34 cellular contexts compared by ENCODE assay signal in the genomic region with DNA sequence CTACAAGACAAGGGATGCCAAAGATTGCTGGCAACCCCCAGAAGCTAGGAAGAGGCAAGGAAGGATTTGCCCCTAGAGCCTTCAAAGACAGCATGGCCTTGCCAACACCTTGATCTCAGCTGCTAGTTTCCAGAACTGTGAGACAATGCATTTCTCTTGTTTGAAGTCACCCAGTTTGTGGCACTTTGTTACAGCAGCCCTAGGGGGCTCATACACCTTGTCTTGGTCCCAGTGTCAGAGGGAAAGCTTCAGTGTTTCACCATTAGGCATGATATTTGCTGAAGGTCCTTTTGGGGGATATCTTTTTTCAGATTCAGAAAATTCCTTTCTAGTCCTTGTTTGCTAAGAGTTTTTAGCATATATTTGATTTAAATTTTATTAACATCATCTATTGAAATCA. TPM values are rescaled to one million over a fixed set of nuclear protein-coding genes. Genes with fewer than 3 reads are reported as not detected.
"Had no signal": no experiment of that assay in that cellular context is flagged by ENCODE, and none has a peak within 500 bp of the region (broad histone marks: within the 10 kb centered on the region; RNA-seq: fewer than 3 reads in every experiment).

No MANE protein-coding gene starts in this region.

- H3K9me3 Mint-ChIP-seq: activated CD4-positive, alpha-beta memory T cell treated with anti-CD3 and anti-CD28 coated beads for 36 hours; activated CD4-positive, alpha-beta T cell treated with anti-CD3 and anti-CD28 coated beads, Interleukin-2, amount 10 ng/mL, durations not matched to agents 24 days and 14 days; activated naive CD4-positive, alpha-beta T cell treated with anti-CD3 and anti-CD28 coated beads for 36 hours; activated naive CD8-positive, alpha-beta T cell treated with anti-CD3 and anti-CD28 coated beads for 36 hours; activated naive CD8-positive, alpha-beta T cell treated with anti-CD3 and anti-CD28 coated beads, Interleukin-2, amount 50 U/mL, for 24 hours; activated T-helper 1 cell treated with anti-CD3 and anti-CD28 coated beads, Interleukin-12 subunit alpha, Interleukin-12 subunit beta, Interleukin-2, Interleukin-4 antibody, amounts not matched to agents 30 ng/mL and 10 ng/mL and 1 ng/mL, durations not matched to agents 14 hours and 24 hours and 36 hours; activated T-helper 2 cell treated with anti-CD3 and anti-CD28 coated beads, Interferon-gamma antibody, Interleukin-2, Interleukin-4, amounts not matched to agents 10 μg/mL and 5 μg/mL and 100 μg/mL, durations not matched to agents 14 hours and 24 hours and 36 hours; brain; central memory CD8-positive, alpha-beta T cell; dendritic cell treated with granulocyte-macrophage colony-stimulating factor and Interleukin-4, amounts not matched to agents 40 ng/mL and 50 ng/mL, for 4 days; endodermal cell had no signal

- FAIRE-seq: frontal cortex had no signal

- H3K4me3 ChIP-seq: adrenal gland, ascending aorta, breast epithelium, cardiac muscle cell, coronary artery, dorsolateral prefrontal cortex had no signal

- H3K27ac Mint-ChIP-seq: activated CD4-positive, alpha-beta memory T cell treated with anti-CD3 and anti-CD28 coated beads for 36 hours; activated CD4-positive, alpha-beta T cell treated with anti-CD3 and anti-CD28 coated beads for 36 hours; activated CD4-positive, alpha-beta T cell treated with anti-CD3 and anti-CD28 coated beads, Interleukin-2, amount 10 ng/mL, durations not matched to agents 24 days and 14 days; activated CD8-positive, alpha-beta memory T cell treated with anti-CD3 and anti-CD28 coated beads, Interleukin-2, amount 10 ng/mL, durations not matched to agents 7 days and 5 days; activated CD8-positive, alpha-beta T cell treated with anti-CD3 and anti-CD28 coated beads, Interleukin-2, amount 10 ng/mL, durations not matched to agents 7 days and 5 days; activated naive CD4-positive, alpha-beta T cell treated with anti-CD3 and anti-CD28 coated beads for 36 hours; activated naive CD4-positive, alpha-beta T cell treated with anti-CD3 and anti-CD28 coated beads, Interleukin-2, amount 50 U/mL, for 24 hours; activated naive CD8-positive, alpha-beta T cell treated with anti-CD3 and anti-CD28 coated beads for 36 hours; activated naive CD8-positive, alpha-beta T cell treated with anti-CD3 and anti-CD28 coated beads, Interleukin-2, amount 50 U/mL, for 24 hours; activated T-helper 1 cell treated with anti-CD3 and anti-CD28 coated beads, Interleukin-12 subunit alpha, Interleukin-12 subunit beta, Interleukin-2, Interleukin-4 antibody, amounts not matched to agents 30 ng/mL and 10 ng/mL and 1 ng/mL, durations not matched to agents 14 hours and 24 hours and 36 hours; activated T-helper 2 cell treated with anti-CD3 and anti-CD28 coated beads, Interferon-gamma antibody, Interleukin-2, Interleukin-4, amounts not matched to agents 10 μg/mL and 5 μg/mL and 100 μg/mL, durations not matched to agents 14 hours and 24 hours and 36 hours; brain; dendritic cell treated with granulocyte-macrophage colony-stimulating factor and Interleukin-4, amounts not matched to agents 40 ng/mL and 50 ng/mL, for 4 days; endodermal cell had no signal

- H3K4me3 Mint-ChIP-seq: activated CD4-positive, alpha-beta memory T cell treated with anti-CD3 and anti-CD28 coated beads for 36 hours; activated CD4-positive, alpha-beta T cell treated with anti-CD3 and anti-CD28 coated beads for 36 hours; activated CD4-positive, alpha-beta T cell treated with anti-CD3 and anti-CD28 coated beads, Interleukin-2, amount 10 ng/mL, durations not matched to agents 24 days and 14 days; activated CD8-positive, alpha-beta memory T cell treated with anti-CD3 and anti-CD28 coated beads, Interleukin-2, amount 10 ng/mL, durations not matched to agents 7 days and 5 days; activated CD8-positive, alpha-beta T cell treated with anti-CD3 and anti-CD28 coated beads, Interleukin-2, amount 10 ng/mL, durations not matched to agents 7 days and 5 days; activated naive CD4-positive, alpha-beta T cell treated with anti-CD3 and anti-CD28 coated beads for 36 hours; activated naive CD4-positive, alpha-beta T cell treated with anti-CD3 and anti-CD28 coated beads, Interleukin-2, amount 50 U/mL, for 24 hours; activated naive CD8-positive, alpha-beta T cell treated with anti-CD3 and anti-CD28 coated beads for 36 hours; activated naive CD8-positive, alpha-beta T cell treated with anti-CD3 and anti-CD28 coated beads, Interleukin-2, amount 50 U/mL, for 24 hours; activated T-helper 1 cell treated with anti-CD3 and anti-CD28 coated beads, Interleukin-12 subunit alpha, Interleukin-12 subunit beta, Interleukin-2, Interleukin-4 antibody, amounts not matched to agents 30 ng/mL and 10 ng/mL and 1 ng/mL, durations not matched to agents 14 hours and 24 hours and 36 hours; central memory CD8-positive, alpha-beta T cell; dendritic cell treated with granulocyte-macrophage colony-stimulating factor and Interleukin-4, amounts not matched to agents 40 ng/mL and 50 ng/mL, for 4 days; endodermal cell had no signal

- DNase-seq: activated CD4-positive, alpha-beta memory T cell treated with anti-CD3 and anti-CD28 coated beads for 36 hours; activated CD4-positive, alpha-beta T cell treated with anti-CD3 and anti-CD28 coated beads for 36 hours; activated CD4-positive, alpha-beta T cell treated with anti-CD3 and anti-CD28 coated beads, Interleukin-2, amount 10 ng/mL, durations not matched to agents 24 days and 14 days; activated CD4-positive, CD25-positive, alpha-beta regulatory T cell; activated CD4-positive, CD25-positive, alpha-beta regulatory T cell treated with anti-CD3 and anti-CD28 coated beads, Interleukin-2, amount 50 U/mL, for 72 hours; activated CD8-positive, alpha-beta memory T cell treated with anti-CD3 and anti-CD28 coated beads, Interleukin-2, amount 10 ng/mL, durations not matched to agents 7 days and 5 days; activated CD8-positive, alpha-beta memory T cell treated with anti-CD3 and anti-CD28 coated beads, Interleukin-2, amount 50 U/mL, for 4 hours; activated CD8-positive, alpha-beta T cell treated with anti-CD3 and anti-CD28 coated beads, Interleukin-2, amount 10 ng/mL, durations not matched to agents 7 days and 5 days; activated effector memory CD4-positive, alpha-beta T cell treated with anti-CD3 and anti-CD28 coated beads, Interleukin-2, amount 50 U/mL, for 16 hours; activated naive CD4-positive, alpha-beta T cell treated with anti-CD3 and anti-CD28 coated beads for 36 hours; activated naive CD8-positive, alpha-beta T cell treated with anti-CD3 and anti-CD28 coated beads for 36 hours; activated naive CD8-positive, alpha-beta T cell treated with anti-CD3 and anti-CD28 coated beads, Interleukin-2, amount 50 U/mL, for 24 hours; activated T-cell treated with anti-CD3 and anti-CD28 coated beads, Interleukin-2, amount 50 U/mL, for 1 hour; activated T-cell treated with anti-CD3 and anti-CD28 coated beads, Interleukin-2, amount 50 U/mL, for 48 hours; adrenal gland; dorsolateral prefrontal cortex; effector memory CD4-positive, alpha-beta T cell; endodermal cell; foreskin fibroblast; T-helper 2 cell had no signal

- H3K27ac ChIP-seq: adrenal gland, ascending aorta, breast epithelium, cardiac muscle cell, coronary artery, dorsolateral prefrontal cortex had no signal

- H3K9me3 ChIP-seq: adrenal gland, ascending aorta, breast epithelium had no signal

- H3K27me3 ChIP-seq: adrenal gland, ascending aorta, breast epithelium had no signal

- H3K36me3 Mint-ChIP-seq: activated CD4-positive, alpha-beta memory T cell treated with anti-CD3 and anti-CD28 coated beads for 36 hours; activated CD8-positive, alpha-beta memory T cell treated with anti-CD3 and anti-CD28 coated beads, Interleukin-2, amount 10 ng/mL, durations not matched to agents 7 days and 5 days; activated naive CD4-positive, alpha-beta T cell treated with anti-CD3 and anti-CD28 coated beads, Interleukin-2, amount 50 U/mL, for 24 hours; activated naive CD8-positive, alpha-beta T cell treated with anti-CD3 and anti-CD28 coated beads for 36 hours; brain had no signal

- H3K36me3 ChIP-seq: adrenal gland, ascending aorta, breast epithelium, cardiac muscle cell had no signal

RNA-seq across cellular contexts. Expression of a gene that starts 3.1 kb away (rescaled TPM):
- total RNA-seq: activated CD4-positive, alpha-beta memory T cell treated with anti-CD3 and anti-CD28 coated beads for 36 hours; activated CD4-positive, alpha-beta T cell treated with anti-CD3 and anti-CD28 coated beads for 36 hours; activated CD4-positive, alpha-beta T cell treated with anti-CD3 and anti-CD28 coated beads, Interleukin-2, amount 10 ng/mL, durations not matched to agents 24 days and 14 days; activated CD8-positive, alpha-beta memory T cell treated with anti-CD3 and anti-CD28 coated beads for 36 hours; activated CD8-positive, alpha-beta memory T cell treated with anti-CD3 and anti-CD28 coated beads, Interleukin-2, amount 10 ng/mL, durations not matched to agents 7 days and 5 days; activated CD8-positive, alpha-beta T cell treated with anti-CD3 and anti-CD28 coated beads, Interleukin-2, amount 10 ng/mL, durations not matched to agents 7 days and 5 days; activated naive CD4-positive, alpha-beta T cell treated with anti-CD3 and anti-CD28 coated beads for 36 hours; activated naive CD8-positive, alpha-beta T cell treated with anti-CD3 and anti-CD28 coated beads for 36 hours; activated T-helper 1 cell treated with anti-CD3 and anti-CD28 coated beads, Interleukin-12 subunit alpha, Interleukin-12 subunit beta, Interleukin-2, Interleukin-4 antibody, amounts not matched to agents 30 ng/mL and 10 ng/mL and 1 ng/mL, durations not matched to agents 14 hours and 24 hours and 36 hours; activated T-helper 2 cell treated with anti-CD3 and anti-CD28 coated beads, Interferon-gamma antibody, Interleukin-2, Interleukin-4, amounts not matched to agents 10 μg/mL and 5 μg/mL and 100 μg/mL, durations not matched to agents 14 hours and 24 hours and 36 hours; T-helper 1 cell treated with Interleukin-12 subunit alpha and Interleukin-12 subunit beta and Interleukin-4 antibody, amounts not matched to agents 30 ng/mL and 1 ng/mL, for 36 hours had no signal

RNA-seq across cellular contexts. Expression of a gene that starts 49.4 kb away (rescaled TPM):
- total RNA-seq: activated CD4-positive, alpha-beta memory T cell treated with anti-CD3 and anti-CD28 coated beads for 36 hours; activated CD4-positive, alpha-beta T cell treated with anti-CD3 and anti-CD28 coated beads for 36 hours; activated CD4-positive, alpha-beta T cell treated with anti-CD3 and anti-CD28 coated beads, Interleukin-2, amount 10 ng/mL, durations not matched to agents 24 days and 14 days; activated CD8-positive, alpha-beta memory T cell treated with anti-CD3 and anti-CD28 coated beads for 36 hours; activated CD8-positive, alpha-beta memory T cell treated with anti-CD3 and anti-CD28 coated beads, Interleukin-2, amount 10 ng/mL, durations not matched to agents 7 days and 5 days; activated CD8-positive, alpha-beta T cell treated with anti-CD3 and anti-CD28 coated beads, Interleukin-2, amount 10 ng/mL, durations not matched to agents 7 days and 5 days; activated naive CD4-positive, alpha-beta T cell treated with anti-CD3 and anti-CD28 coated beads for 36 hours; activated naive CD8-positive, alpha-beta T cell treated with anti-CD3 and anti-CD28 coated beads for 36 hours; activated T-helper 1 cell treated with anti-CD3 and anti-CD28 coated beads, Interleukin-12 subunit alpha, Interleukin-12 subunit beta, Interleukin-2, Interleukin-4 antibody, amounts not matched to agents 30 ng/mL and 10 ng/mL and 1 ng/mL, durations not matched to agents 14 hours and 24 hours and 36 hours; activated T-helper 2 cell treated with anti-CD3 and anti-CD28 coated beads, Interferon-gamma antibody, Interleukin-2, Interleukin-4, amounts not matched to agents 10 μg/mL and 5 μg/mL and 100 μg/mL, durations not matched to agents 14 hours and 24 hours and 36 hours; epithelial cell of proximal tubule; T-helper 1 cell treated with Interleukin-12 subunit alpha and Interleukin-12 subunit beta and Interleukin-4 antibody, amounts not matched to agents 30 ng/mL and 1 ng/mL, for 36 hours had no signal
